Comparison of ENCODE assay signal across 1 cellular context in genomic region chr15:83082730-83083386, GRCh38.
TF ChIP-seq lines count a peak whose summit lies in the region.

No MANE protein-coding gene starts in this region.

TF ChIP-seq in K562, 482 proteins besides CTCF, POLR2A, EP300 and RAD21 (continues in another document):
- no peak for TF ChIP-seq ZNF655 (CRISPR knock-in tag; IDR thresholded peaks at IDR 0.05)
- TF ChIP-seq KLF1 (tag; IDR thresholded peaks at IDR 0.05), result no peak
- no peak for TF ChIP-seq ESRRB (CRISPR knock-in tag; IDR thresholded peaks at IDR 0.05; ENCODE audit: borderline replicate concordance)
- no peak for TF ChIP-seq HSF4 (CRISPR knock-in tag; IDR thresholded peaks at IDR 0.05; ENCODE audit: borderline replicate concordance)
- no peak for TF ChIP-seq BHLHE40 (IDR thresholded peaks at IDR 0.05; ENCODE audit: low read length)
- no peak for TF ChIP-seq ZBTB5 (IDR thresholded peaks at IDR 0.05)
- TF ChIP-seq ELF4 (CRISPR knock-in tag; IDR thresholded peaks at IDR 0.05), result no peak
- no peak for TF ChIP-seq ZHX1 (conservative IDR thresholded peaks at IDR 0.05; ENCODE audit: low read length)
- no peak for TF ChIP-seq BRCA1 (IDR thresholded peaks at IDR 0.05)
- no peak for TF ChIP-seq BRCA1 (CRISPR knock-in tag; IDR thresholded peaks at IDR 0.05)
- TF ChIP-seq ZNF143 (CRISPR knock-in tag; IDR thresholded peaks at IDR 0.05), result no peak
- TF ChIP-seq VEZF1 (CRISPR knock-in tag; IDR thresholded peaks at IDR 0.05), result 0 out of 2 replicates have a peak, but pooled peaks have one; percentile 26
- no peak for TF ChIP-seq ZNF407 (IDR thresholded peaks at IDR 0.05; ENCODE audit: low read depth)
- no peak for TF ChIP-seq ZBTB2 (IDR thresholded peaks at IDR 0.05)
- TF ChIP-seq MEIS2 (IDR thresholded peaks at IDR 0.05; ENCODE audit: partially characterized antibody), result peak; percentile 43
- no peak for TF ChIP-seq TAF15 (IDR thresholded peaks at IDR 0.05; ENCODE audit: low read depth, low read length)
- TF ChIP-seq NR2C2 (CRISPR knock-in tag; IDR thresholded peaks at IDR 0.05), result no peak
- TF ChIP-seq NR2C2 (tag; IDR thresholded peaks at IDR 0.05), result no peak
- TF ChIP-seq NKRF (IDR thresholded peaks at IDR 0.05; ENCODE audit: borderline replicate concordance), result no peak
- no peak for TF ChIP-seq MAFG (tag; conservative IDR thresholded peaks at IDR 0.05)
- no peak for TF ChIP-seq ATF1 (CRISPR knock-in tag; IDR thresholded peaks at IDR 0.05)
- no peak for TF ChIP-seq ATF1 (tag; IDR thresholded peaks at IDR 0.05)
- no peak for TF ChIP-seq HCFC1 (IDR thresholded peaks at IDR 0.05; ENCODE audit: low read depth, low read length)
- peak; percentile 41 for TF ChIP-seq TAL1 (IDR thresholded peaks at IDR 0.05)
- no peak for TF ChIP-seq TFAP4 (CRISPR knock-in tag; IDR thresholded peaks at IDR 0.05; ENCODE audit: borderline replicate concordance)
- peak; percentile 51 for TF ChIP-seq TCF3 (CRISPR knock-in tag; IDR thresholded peaks at IDR 0.05)
- peak; percentile 73 for TF ChIP-seq ARID1B (IDR thresholded peaks at IDR 0.05)
- no peak for TF ChIP-seq PHB (CRISPR knock-in tag; IDR thresholded peaks at IDR 0.05)
- TF ChIP-seq DPF2 (IDR thresholded peaks at IDR 0.05), result peak; percentile 35
- no peak for TF ChIP-seq ZBTB12 (CRISPR knock-in tag; IDR thresholded peaks at IDR 0.05)
- TF ChIP-seq MYC (IDR thresholded peaks at IDR 0.05; ENCODE audit: low read depth, low read length), result 0 out of 2 replicates have a peak, but pooled peaks have one; percentile 22
- no peak for TF ChIP-seq MYC (CRISPR knock-in tag; IDR thresholded peaks at IDR 0.05; ENCODE audit: borderline replicate concordance, low read depth)
- TF ChIP-seq SNAPC5 (CRISPR knock-in tag; IDR thresholded peaks at IDR 0.05), result no peak
- no peak; a peak in 1 of 4 replicates for TF ChIP-seq KDM1A (IDR thresholded peaks at IDR 0.05)
- 0 out of 2 replicates have a peak, but pooled peaks have one; percentile 4 for TF ChIP-seq HEY1 (CRISPR knock-in tag; IDR thresholded peaks at IDR 0.05; ENCODE audit: borderline replicate concordance)
- TF ChIP-seq ZNF311 (CRISPR knock-in tag; IDR thresholded peaks at IDR 0.05), result no peak
- no peak for TF ChIP-seq LARP7 (IDR thresholded peaks at IDR 0.05)
- TF ChIP-seq ZNF639 (CRISPR knock-in tag; conservative IDR thresholded peaks at IDR 0.05 in 1 of 2, IDR thresholded peaks at IDR 0.05 in 1 of 2), result no peak
